Comparison of ENCODE assay signal across 1 cellular context in the genomic region with DNA sequence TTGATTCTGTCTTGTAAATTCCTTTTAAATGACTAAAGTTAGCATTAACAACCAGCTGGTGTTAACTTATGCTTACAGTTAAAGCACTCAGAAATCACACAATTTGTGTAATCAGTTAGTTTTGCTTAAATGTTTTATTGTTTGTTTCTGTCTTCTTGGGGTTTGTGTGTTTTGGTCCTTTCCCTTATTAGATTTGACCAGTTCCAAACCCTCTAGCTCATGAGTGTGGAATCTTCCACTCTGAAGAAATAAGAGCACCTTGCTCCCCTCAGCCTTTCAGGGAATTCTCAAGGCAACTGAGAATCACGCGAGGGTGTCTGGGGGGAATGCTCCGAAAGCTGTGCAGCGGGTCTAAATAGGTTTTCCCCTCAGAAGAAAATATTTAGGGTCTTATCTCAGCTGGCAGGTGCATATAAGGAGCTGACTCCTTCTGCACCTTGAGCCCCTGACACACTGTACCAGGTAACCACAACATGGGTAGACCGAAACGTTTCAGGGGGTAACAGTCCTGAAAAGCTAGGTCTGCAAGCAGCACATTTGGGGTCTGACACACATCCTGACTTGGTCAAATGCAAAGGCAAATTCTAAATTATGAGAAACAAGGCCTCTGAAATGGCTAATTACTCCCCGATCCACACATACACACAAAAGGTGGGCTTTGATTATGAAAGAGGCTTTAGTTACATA.
TF ChIP-seq lines count a peak whose summit lies in the region.

No MANE protein-coding gene starts in this region.

TF ChIP-seq in K562, 482 proteins besides CTCF, POLR2A, EP300 and RAD21 (continues in another document):
- no peak for TF ChIP-seq ZNF830 (CRISPR knock-in tag; IDR thresholded peaks at IDR 0.05)
- TF ChIP-seq RNF2 (IDR thresholded peaks at IDR 0.05) = no peak
- TF ChIP-seq, protein P1, sequence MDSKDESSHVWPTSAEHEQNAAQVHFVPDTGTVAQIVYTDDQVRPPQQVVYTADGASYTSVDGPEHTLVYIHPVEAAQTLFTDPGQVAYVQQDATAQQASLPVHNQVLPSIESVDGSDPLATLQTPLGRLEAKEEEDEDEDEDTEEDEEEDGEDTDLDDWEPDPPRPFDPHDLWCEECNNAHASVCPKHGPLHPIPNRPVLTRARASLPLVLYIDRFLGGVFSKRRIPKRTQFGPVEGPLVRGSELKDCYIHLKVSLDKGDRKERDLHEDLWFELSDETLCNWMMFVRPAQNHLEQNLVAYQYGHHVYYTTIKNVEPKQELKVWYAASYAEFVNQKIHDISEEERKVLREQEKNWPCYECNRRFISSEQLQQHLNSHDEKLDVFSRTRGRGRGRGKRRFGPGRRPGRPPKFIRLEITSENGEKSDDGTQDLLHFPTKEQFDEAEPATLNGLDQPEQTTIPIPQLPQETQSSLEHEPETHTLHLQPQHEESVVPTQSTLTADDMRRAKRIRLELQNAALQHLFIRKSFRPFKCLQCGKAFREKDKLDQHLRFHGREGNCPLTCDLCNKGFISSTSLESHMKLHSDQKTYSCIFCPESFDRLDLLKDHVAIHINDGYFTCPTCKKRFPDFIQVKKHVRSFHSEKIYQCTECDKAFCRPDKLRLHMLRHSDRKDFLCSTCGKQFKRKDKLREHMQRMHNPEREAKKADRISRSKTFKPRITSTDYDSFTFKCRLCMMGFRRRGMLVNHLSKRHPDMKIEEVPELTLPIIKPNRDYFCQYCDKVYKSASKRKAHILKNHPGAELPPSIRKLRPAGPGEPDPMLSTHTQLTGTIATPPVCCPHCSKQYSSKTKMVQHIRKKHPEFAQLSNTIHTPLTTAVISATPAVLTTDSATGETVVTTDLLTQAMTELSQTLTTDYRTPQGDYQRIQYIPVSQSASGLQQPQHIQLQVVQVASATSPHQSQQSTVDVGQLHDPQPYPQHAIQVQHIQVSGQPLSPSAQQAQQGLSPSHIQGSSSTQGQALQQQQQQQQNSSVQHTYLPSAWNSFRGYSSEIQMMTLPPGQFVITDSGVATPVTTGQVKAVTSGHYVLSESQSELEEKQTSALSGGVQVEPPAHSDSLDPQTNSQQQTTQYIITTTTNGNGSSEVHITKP (IDR thresholded peaks at IDR 0.05; ENCODE audit: partially characterized antibody) = peak; percentile 78
- TF ChIP-seq ZNF79 (CRISPR knock-in tag; IDR thresholded peaks at IDR 0.05; ENCODE audit: low read depth) = no peak
- TF ChIP-seq ZNF282 (CRISPR knock-in tag; IDR thresholded peaks at IDR 0.05) = no peak
- 0 out of 2 replicates have a peak, but pooled peaks have one; percentile 17 for TF ChIP-seq L3MBTL2 (IDR thresholded peaks at IDR 0.05)
- no peak for TF ChIP-seq ZNF778 (CRISPR knock-in tag; IDR thresholded peaks at IDR 0.05)
- TF ChIP-seq GTF2B (IDR thresholded peaks at IDR 0.05; ENCODE audit: extremely low read depth, insufficient read length) = no peak
- no peak for TF ChIP-seq RREB1 (CRISPR knock-in tag; IDR thresholded peaks at IDR 0.05)
- no peak for TF ChIP-seq RAD51 (IDR thresholded peaks at IDR 0.05; ENCODE audit: borderline replicate concordance, low read depth)
- TF ChIP-seq ZNF592 (IDR thresholded peaks at IDR 0.05) = peak; percentile 53; the same call in 1 of the 2 replicates
- no peak for TF ChIP-seq KLF1 (tag; IDR thresholded peaks at IDR 0.05)
- TF ChIP-seq CHD4 (IDR thresholded peaks at IDR 0.05; ENCODE audit: insufficient read depth, insufficient replicate concordance, low read depth, low read length, poor library complexity, severe bottlenecking) = peak; percentile 13
- no peak for TF ChIP-seq E2F6 (IDR thresholded peaks at IDR 0.05; ENCODE audit: borderline replicate concordance in 1 of 2, extremely low read depth in 1 of 2, insufficient read depth in 1 of 2, insufficient read length in 1 of 2, low read depth in 1 of 2, low read length in 1 of 2, poor library complexity in 1 of 2, severe bottlenecking in 1 of 2)
- TF ChIP-seq ZNF57 (CRISPR knock-in tag; IDR thresholded peaks at IDR 0.05) = no peak
- no peak for TF ChIP-seq CBFA2T3 (IDR thresholded peaks at IDR 0.05)
- TF ChIP-seq, protein P2, sequence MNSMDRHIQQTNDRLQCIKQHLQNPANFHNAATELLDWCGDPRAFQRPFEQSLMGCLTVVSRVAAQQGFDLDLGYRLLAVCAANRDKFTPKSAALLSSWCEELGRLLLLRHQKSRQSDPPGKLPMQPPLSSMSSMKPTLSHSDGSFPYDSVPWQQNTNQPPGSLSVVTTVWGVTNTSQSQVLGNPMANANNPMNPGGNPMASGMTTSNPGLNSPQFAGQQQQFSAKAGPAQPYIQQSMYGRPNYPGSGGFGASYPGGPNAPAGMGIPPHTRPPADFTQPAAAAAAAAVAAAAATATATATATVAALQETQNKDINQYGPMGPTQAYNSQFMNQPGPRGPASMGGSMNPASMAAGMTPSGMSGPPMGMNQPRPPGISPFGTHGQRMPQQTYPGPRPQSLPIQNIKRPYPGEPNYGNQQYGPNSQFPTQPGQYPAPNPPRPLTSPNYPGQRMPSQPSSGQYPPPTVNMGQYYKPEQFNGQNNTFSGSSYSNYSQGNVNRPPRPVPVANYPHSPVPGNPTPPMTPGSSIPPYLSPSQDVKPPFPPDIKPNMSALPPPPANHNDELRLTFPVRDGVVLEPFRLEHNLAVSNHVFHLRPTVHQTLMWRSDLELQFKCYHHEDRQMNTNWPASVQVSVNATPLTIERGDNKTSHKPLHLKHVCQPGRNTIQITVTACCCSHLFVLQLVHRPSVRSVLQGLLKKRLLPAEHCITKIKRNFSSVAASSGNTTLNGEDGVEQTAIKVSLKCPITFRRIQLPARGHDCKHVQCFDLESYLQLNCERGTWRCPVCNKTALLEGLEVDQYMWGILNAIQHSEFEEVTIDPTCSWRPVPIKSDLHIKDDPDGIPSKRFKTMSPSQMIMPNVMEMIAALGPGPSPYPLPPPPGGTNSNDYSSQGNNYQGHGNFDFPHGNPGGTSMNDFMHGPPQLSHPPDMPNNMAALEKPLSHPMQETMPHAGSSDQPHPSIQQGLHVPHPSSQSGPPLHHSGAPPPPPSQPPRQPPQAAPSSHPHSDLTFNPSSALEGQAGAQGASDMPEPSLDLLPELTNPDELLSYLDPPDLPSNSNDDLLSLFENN (IDR thresholded peaks at IDR 0.05; ENCODE audit: low read depth in 2 of 2, low read length in 2 of 2) = no peak
- TF ChIP-seq SFPQ (IDR thresholded peaks at IDR 0.05; ENCODE audit: low read depth, low read length) = no peak
- TF ChIP-seq, protein P3, sequence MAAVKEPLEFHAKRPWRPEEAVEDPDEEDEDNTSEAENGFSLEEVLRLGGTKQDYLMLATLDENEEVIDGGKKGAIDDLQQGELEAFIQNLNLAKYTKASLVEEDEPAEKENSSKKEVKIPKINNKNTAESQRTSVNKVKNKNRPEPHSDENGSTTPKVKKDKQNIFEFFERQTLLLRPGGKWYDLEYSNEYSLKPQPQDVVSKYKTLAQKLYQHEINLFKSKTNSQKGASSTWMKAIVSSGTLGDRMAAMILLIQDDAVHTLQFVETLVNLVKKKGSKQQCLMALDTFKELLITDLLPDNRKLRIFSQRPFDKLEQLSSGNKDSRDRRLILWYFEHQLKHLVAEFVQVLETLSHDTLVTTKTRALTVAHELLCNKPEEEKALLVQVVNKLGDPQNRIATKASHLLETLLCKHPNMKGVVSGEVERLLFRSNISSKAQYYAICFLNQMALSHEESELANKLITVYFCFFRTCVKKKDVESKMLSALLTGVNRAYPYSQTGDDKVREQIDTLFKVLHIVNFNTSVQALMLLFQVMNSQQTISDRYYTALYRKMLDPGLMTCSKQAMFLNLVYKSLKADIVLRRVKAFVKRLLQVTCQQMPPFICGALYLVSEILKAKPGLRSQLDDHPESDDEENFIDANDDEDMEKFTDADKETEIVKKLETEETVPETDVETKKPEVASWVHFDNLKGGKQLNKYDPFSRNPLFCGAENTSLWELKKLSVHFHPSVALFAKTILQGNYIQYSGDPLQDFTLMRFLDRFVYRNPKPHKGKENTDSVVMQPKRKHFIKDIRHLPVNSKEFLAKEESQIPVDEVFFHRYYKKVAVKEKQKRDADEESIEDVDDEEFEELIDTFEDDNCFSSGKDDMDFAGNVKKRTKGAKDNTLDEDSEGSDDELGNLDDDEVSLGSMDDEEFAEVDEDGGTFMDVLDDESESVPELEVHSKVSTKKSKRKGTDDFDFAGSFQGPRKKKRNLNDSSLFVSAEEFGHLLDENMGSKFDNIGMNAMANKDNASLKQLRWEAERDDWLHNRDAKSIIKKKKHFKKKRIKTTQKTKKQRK (IDR thresholded peaks at IDR 0.05; ENCODE audit: borderline replicate concordance, low read depth, low read length) = no peak
